Comparison of ENCODE assay signal across 1 cellular context in genomic region chr17:49024523-49024922, GRCh38.
TF ChIP-seq lines count a peak whose summit lies in the region.

No MANE protein-coding gene starts in this region.

TF ChIP-seq in GM23338, 12 proteins besides CTCF, POLR2A, EP300 and RAD21 (continued from another document):
- TF ChIP-seq ZNF462 (CRISPR knock-in tag; IDR thresholded peaks at IDR 0.05) = no peak
